In the genomic region with DNA sequence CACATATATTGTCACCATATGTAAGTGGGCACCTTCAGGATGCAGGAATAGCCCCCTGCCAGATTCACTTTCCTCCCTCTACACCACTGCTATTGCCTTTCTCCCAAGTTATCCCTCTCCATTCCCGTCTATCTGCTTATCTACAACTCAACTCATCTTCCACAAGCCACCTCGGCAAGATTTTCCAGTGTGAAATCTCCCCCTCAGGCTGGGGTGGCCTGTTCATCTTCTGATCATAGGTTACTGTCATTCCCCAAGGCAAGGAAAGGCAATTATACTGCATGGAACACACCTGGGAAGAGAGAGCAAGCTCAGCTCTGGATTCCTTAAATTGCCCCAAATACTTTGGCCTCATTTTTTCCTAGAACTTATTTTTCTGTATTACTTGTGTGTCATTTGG, we compare ENCODE assay signal across 35 cellular contexts.
"Had no signal": no experiment of that assay in that cellular context is flagged by ENCODE, and none has a peak within 500 bp of the region (broad histone marks: within the 10 kb centered on the region; RNA-seq: fewer than 3 reads in every experiment).

No MANE protein-coding gene starts in this region.

- H3K4me1 Mint-ChIP-seq: activated CD4-positive, alpha-beta T cell treated with anti-CD3 and anti-CD28 coated beads, Interleukin-2, amount 10 ng/mL, durations not matched to agents 24 days and 14 days; activated CD8-positive, alpha-beta memory T cell treated with anti-CD3 and anti-CD28 coated beads, Interleukin-2, amount 10 ng/mL, durations not matched to agents 7 days and 5 days; activated naive CD4-positive, alpha-beta T cell treated with anti-CD3 and anti-CD28 coated beads, Interleukin-2, amount 10 ng/mL, durations not matched to agents 7 days and 5 days had no signal

- ATAC-seq: activated CD4-positive, alpha-beta T cell treated with anti-CD3 and anti-CD28 coated beads for 36 hours; activated CD8-positive, alpha-beta memory T cell treated with anti-CD3 and anti-CD28 coated beads, Interleukin-2, amount 10 ng/mL, durations not matched to agents 7 days and 5 days; activated CD8-positive, alpha-beta T cell treated with anti-CD3 and anti-CD28 coated beads, Interleukin-2, amount 10 ng/mL, durations not matched to agents 7 days and 5 days; activated naive CD4-positive, alpha-beta T cell treated with anti-CD3 and anti-CD28 coated beads, Interleukin-2, amount 50 U/mL, for 72 hours; gastrocnemius medialis; heart left ventricle; T-helper 17 cell had no signal

- H3K27me3 Mint-ChIP-seq: activated CD4-positive, alpha-beta memory T cell treated with anti-CD3 and anti-CD28 coated beads for 36 hours; activated CD4-positive, alpha-beta T cell treated with anti-CD3 and anti-CD28 coated beads for 36 hours had no signal

- H3K27ac ChIP-seq: ascending aorta, breast epithelium, cardiac muscle cell, coronary artery, dorsolateral prefrontal cortex, esophagus muscularis mucosa, foreskin keratinocyte, gastrocnemius medialis, heart left ventricle had no signal

- H3K36me3 Mint-ChIP-seq: activated CD4-positive, alpha-beta memory T cell treated with anti-CD3 and anti-CD28 coated beads for 36 hours; activated CD8-positive, alpha-beta memory T cell treated with anti-CD3 and anti-CD28 coated beads, Interleukin-2, amount 10 ng/mL, durations not matched to agents 7 days and 5 days; activated naive CD4-positive, alpha-beta T cell treated with anti-CD3 and anti-CD28 coated beads, Interleukin-2, amount 10 ng/mL, durations not matched to agents 7 days and 5 days; activated naive CD4-positive, alpha-beta T cell treated with anti-CD3 and anti-CD28 coated beads, Interleukin-2, amount 50 U/mL, for 72 hours; activated naive CD8-positive, alpha-beta T cell treated with anti-CD3 and anti-CD28 coated beads, Interleukin-2, amount 10 ng/mL, durations not matched to agents 7 days and 5 days; brain had no signal

- H3K4me3 ChIP-seq: ascending aorta, breast epithelium, cardiac muscle cell, coronary artery, dorsolateral prefrontal cortex, esophagus muscularis mucosa, gastrocnemius medialis, heart left ventricle had no signal

- DNase-seq: activated CD4-positive, alpha-beta memory T cell treated with anti-CD3 and anti-CD28 coated beads for 36 hours; activated CD4-positive, alpha-beta T cell treated with anti-CD3 and anti-CD28 coated beads for 36 hours; activated CD4-positive, alpha-beta T cell treated with anti-CD3 and anti-CD28 coated beads, Interleukin-2, amount 10 ng/mL, durations not matched to agents 24 days and 14 days; activated CD4-positive, CD25-positive, alpha-beta regulatory T cell; activated CD4-positive, CD25-positive, alpha-beta regulatory T cell treated with anti-CD3 and anti-CD28 coated beads, Interleukin-2, amount 50 U/mL, for 72 hours; activated CD8-positive, alpha-beta memory T cell treated with anti-CD3 and anti-CD28 coated beads, Interleukin-2, amount 10 ng/mL, durations not matched to agents 7 days and 5 days; activated CD8-positive, alpha-beta memory T cell treated with anti-CD3 and anti-CD28 coated beads, Interleukin-2, amount 50 U/mL, for 4 hours; activated CD8-positive, alpha-beta T cell treated with anti-CD3 and anti-CD28 coated beads, Interleukin-2, amount 10 ng/mL, durations not matched to agents 7 days and 5 days; activated gamma-delta T cell; activated naive CD4-positive, alpha-beta T cell; activated naive CD4-positive, alpha-beta T cell treated with anti-CD3 and anti-CD28 coated beads, Interleukin-2, amount 10 ng/mL, durations not matched to agents 7 days and 5 days; activated naive CD8-positive, alpha-beta T cell treated with anti-CD3 and anti-CD28 coated beads, Interleukin-2, amount 10 ng/mL, durations not matched to agents 7 days and 5 days; activated T-cell treated with anti-CD3 and anti-CD28 coated beads, Interleukin-2, amount 50 U/mL, for 1 hour; activated T-cell treated with anti-CD3 and anti-CD28 coated beads, Interleukin-2, amount 50 U/mL, for 48 hours; central memory CD4-positive, alpha-beta T cell; dorsolateral prefrontal cortex; effector memory CD4-positive, alpha-beta T cell; erythroblast; gastrocnemius medialis; glutamatergic neuron; heart left ventricle; T-helper 1 cell; T-helper 17 cell; T1000 had no signal

- H3K9me3 ChIP-seq: ascending aorta, breast epithelium, esophagus muscularis mucosa, gastrocnemius medialis had no signal

- H3K4me3 Mint-ChIP-seq: activated CD4-positive, alpha-beta memory T cell treated with anti-CD3 and anti-CD28 coated beads for 36 hours; activated CD4-positive, alpha-beta T cell treated with anti-CD3 and anti-CD28 coated beads for 36 hours; activated CD4-positive, alpha-beta T cell treated with anti-CD3 and anti-CD28 coated beads, Interleukin-2, amount 10 ng/mL, durations not matched to agents 24 days and 14 days; activated CD8-positive, alpha-beta memory T cell treated with anti-CD3 and anti-CD28 coated beads, Interleukin-2, amount 10 ng/mL, durations not matched to agents 7 days and 5 days; activated CD8-positive, alpha-beta T cell treated with anti-CD3 and anti-CD28 coated beads, Interleukin-2, amount 10 ng/mL, durations not matched to agents 7 days and 5 days; activated naive CD4-positive, alpha-beta T cell treated with anti-CD3 and anti-CD28 coated beads, Interleukin-2, amount 10 ng/mL, durations not matched to agents 7 days and 5 days; activated naive CD8-positive, alpha-beta T cell treated with anti-CD3 and anti-CD28 coated beads, Interleukin-2, amount 10 ng/mL, durations not matched to agents 7 days and 5 days; activated T-helper 1 cell treated with anti-CD3 and anti-CD28 coated beads, Interleukin-12 subunit alpha, Interleukin-12 subunit beta, Interleukin-2, Interleukin-4 antibody, amounts not matched to agents 30 ng/mL and 10 ng/mL and 1 ng/mL, durations not matched to agents 14 hours and 24 hours and 36 hours; brain; dendritic cell treated with granulocyte-macrophage colony-stimulating factor and Interleukin-4, amounts not matched to agents 40 ng/mL and 50 ng/mL, for 4 days; T-helper 17 cell; T-helper 2 cell treated with Interferon-gamma antibody and Interleukin-4, amounts not matched to agents 5 μg/mL and 100 μg/mL, for 36 hours had no signal

- H3K36me3 ChIP-seq: ascending aorta, breast epithelium, cardiac muscle cell, esophagus muscularis mucosa, gastrocnemius medialis, heart left ventricle had no signal

- H3K27ac Mint-ChIP-seq: activated CD4-positive, alpha-beta memory T cell treated with anti-CD3 and anti-CD28 coated beads for 36 hours; activated CD4-positive, alpha-beta T cell treated with anti-CD3 and anti-CD28 coated beads for 36 hours; activated CD4-positive, alpha-beta T cell treated with anti-CD3 and anti-CD28 coated beads, Interleukin-2, amount 10 ng/mL, durations not matched to agents 24 days and 14 days; activated CD8-positive, alpha-beta memory T cell treated with anti-CD3 and anti-CD28 coated beads, Interleukin-2, amount 10 ng/mL, durations not matched to agents 7 days and 5 days; activated CD8-positive, alpha-beta T cell treated with anti-CD3 and anti-CD28 coated beads, Interleukin-2, amount 10 ng/mL, durations not matched to agents 7 days and 5 days; activated naive CD4-positive, alpha-beta T cell treated with anti-CD3 and anti-CD28 coated beads, Interleukin-2, amount 10 ng/mL, durations not matched to agents 7 days and 5 days; activated naive CD8-positive, alpha-beta T cell treated with anti-CD3 and anti-CD28 coated beads, Interleukin-2, amount 10 ng/mL, durations not matched to agents 7 days and 5 days; activated T-helper 1 cell treated with anti-CD3 and anti-CD28 coated beads, Interleukin-12 subunit alpha, Interleukin-12 subunit beta, Interleukin-2, Interleukin-4 antibody, amounts not matched to agents 30 ng/mL and 10 ng/mL and 1 ng/mL, durations not matched to agents 14 hours and 24 hours and 36 hours; dendritic cell treated with granulocyte-macrophage colony-stimulating factor and Interleukin-4, amounts not matched to agents 40 ng/mL and 50 ng/mL, for 4 days; T-helper 17 cell; T-helper 2 cell treated with Interferon-gamma antibody and Interleukin-4, amounts not matched to agents 5 μg/mL and 100 μg/mL, for 36 hours had no signal

- H3K27me3 ChIP-seq: ascending aorta, breast epithelium, esophagus muscularis mucosa, gastrocnemius medialis had no signal

- H3K9me3 Mint-ChIP-seq: activated CD4-positive, alpha-beta T cell treated with anti-CD3 and anti-CD28 coated beads, Interleukin-2, amount 10 ng/mL, durations not matched to agents 24 days and 14 days; activated naive CD4-positive, alpha-beta T cell treated with anti-CD3 and anti-CD28 coated beads, Interleukin-2, amount 10 ng/mL, durations not matched to agents 7 days and 5 days; activated naive CD4-positive, alpha-beta T cell treated with anti-CD3 and anti-CD28 coated beads, Interleukin-2, amount 50 U/mL, for 72 hours; activated T-helper 1 cell treated with anti-CD3 and anti-CD28 coated beads, Interleukin-12 subunit alpha, Interleukin-12 subunit beta, Interleukin-2, Interleukin-4 antibody, amounts not matched to agents 30 ng/mL and 10 ng/mL and 1 ng/mL, durations not matched to agents 14 hours and 24 hours and 36 hours; dendritic cell treated with granulocyte-macrophage colony-stimulating factor and Interleukin-4, amounts not matched to agents 40 ng/mL and 50 ng/mL, for 4 days; T-helper 2 cell treated with Interferon-gamma antibody and Interleukin-4, amounts not matched to agents 5 μg/mL and 100 μg/mL, for 36 hours had no signal

- H3K4me1 ChIP-seq: breast epithelium, gastrocnemius medialis, heart left ventricle had no signal
